In the genomic region with DNA sequence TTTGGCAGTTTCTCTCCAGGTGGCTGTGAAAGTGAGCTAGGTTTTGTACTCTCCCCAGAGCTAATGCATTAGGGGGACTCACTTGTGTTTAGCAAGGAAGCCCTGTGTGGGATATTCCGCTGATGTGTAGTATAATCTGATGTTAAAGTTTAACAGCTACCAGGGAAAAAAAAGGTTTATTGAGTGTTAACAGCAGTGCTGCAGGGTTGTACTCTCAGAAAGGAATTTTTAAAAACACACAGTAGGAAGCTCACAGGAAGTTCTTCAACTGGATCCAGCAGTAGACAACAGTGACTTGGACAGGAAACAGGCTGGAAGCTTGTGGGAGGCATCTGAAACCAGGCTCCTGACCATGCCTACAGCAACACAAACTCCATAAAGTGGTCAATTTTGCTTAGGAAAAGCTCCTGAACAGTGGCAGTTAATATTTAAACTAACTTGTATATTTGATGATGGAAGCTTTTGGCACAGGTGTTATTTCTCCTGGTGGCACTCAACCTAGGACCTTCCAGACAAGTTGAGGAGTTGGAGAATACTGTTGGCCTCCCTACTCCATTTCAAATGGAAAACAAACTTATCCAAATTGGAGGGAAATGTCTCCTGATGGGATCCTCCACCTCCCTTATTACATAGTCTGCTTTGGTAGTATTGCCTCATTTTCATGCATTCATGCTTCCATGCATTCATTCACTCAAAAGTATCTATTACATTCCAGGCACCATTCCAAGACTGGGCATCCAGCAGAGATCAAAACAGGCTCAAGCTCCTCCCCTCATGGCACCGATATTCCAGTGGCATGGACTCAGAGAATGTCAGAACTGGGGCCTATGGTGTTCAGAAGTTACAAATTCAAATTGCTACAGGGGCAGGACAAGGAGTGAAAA, we compare ENCODE assay signal across 17 cellular contexts. TPM values are rescaled to one million over a fixed set of nuclear protein-coding genes. Genes with fewer than 3 reads are reported as not detected.
A peak's percentile ranks its signal among the peaks of the same experiment; 100 is the strongest.
DNase-seq lines count a peak whose midpoint lies in the region; ATAC-seq and TF ChIP-seq lines count a peak whose summit lies in the region.
"Had no signal": no experiment of that assay in that cellular context is flagged by ENCODE, and none has a peak within 500 bp of the region (broad histone marks: within the 10 kb centered on the region; RNA-seq: fewer than 3 reads in every experiment).

No MANE protein-coding gene starts in this region.

- H2AFZ ChIP-seq in GM23338: peak overlapping the region; percentile 2; the same call in 1 of the 2 replicates

- H3K9me3 Mint-ChIP-seq in GM23338: no peaks in the 10 kb centered on the region

- ATAC-seq in GM23338 (no peak), GM19395 (IDR thresholded peaks at IDR 0.05; ENCODE audit: unreplicated experiment) (no peak), HG02970 (IDR thresholded peaks at IDR 0.05; ENCODE audit: low FRiP score, unreplicated experiment) (no peak)
- ATAC-seq: heart right ventricle had no signal

- H4K20me1 ChIP-seq in GM23338 (replicated peaks; ENCODE audit: insufficient read depth): no peaks in the 10 kb centered on the region

- no peaks in the 10 kb centered on the region for H3K79me2 ChIP-seq in GM23338 (replicated peaks; ENCODE audit: insufficient read depth)

- no peaks in the 10 kb centered on the region for H3K36me3 Mint-ChIP-seq in GM23338 (ENCODE audit: low read depth)

- peaks cover 3% of the 10 kb centered on the region; the same call in 1 of the 2 replicates for H3K27me3 ChIP-seq in GM23338 (ENCODE audit: insufficient read depth)
- H3K27me3 ChIP-seq: upper lobe of left lung had no signal

- in situ Hi-C loops in ACHN (cut with HindIII; ENCODE audit: low pct_ligation_motif_present, low pct_unique_long_range_greater_than_20kb, low sequenced_read_pairs): no loop called here

- H3K4me1 Mint-ChIP-seq in GM23338: peaks cover 7% of the 10 kb centered on the region

- DNase-seq in ACHN (peak; percentile 22), GM23338 (ENCODE audit: low spot score) (no peak), NCI-H345 (lab: John Stamatoyannopoulos, UW) (peak; percentile 62), fibroblast of peridontal ligament (ENCODE audit: extremely low read depth) (peak; percentile 53), HUDEP-2 (lab: John Stamatoyannopoulos, UW; ENCODE audit: unreplicated experiment in 76 of 76) (no peak), RKO (ENCODE audit: low spot score) (no peak)
- DNase-seq: activated effector memory CD4-positive, alpha-beta T cell treated with Interleukin-2 at 50 U/mL for 16 hours; amniotic stem cell; Calu3; heart right ventricle; NCI-H1930; small intestine; stimulated activated naive CD4-positive, alpha-beta T cell; upper lobe of left lung had no signal

- 0 out of 2 replicates have a peak, but pooled peaks cover 7% of the 10 kb centered on the region for H3K4me1 ChIP-seq in GM23338 (ENCODE audit: insufficient read depth)
- H3K4me1 ChIP-seq: heart right ventricle, upper lobe of left lung had no signal

- no peaks in the 10 kb centered on the region for H3K36me3 ChIP-seq in GM23338 (ENCODE audit: insufficient read depth)
- H3K36me3 ChIP-seq: heart right ventricle, upper lobe of left lung had no signal

- no peaks in the 10 kb centered on the region for H3F3A ChIP-seq in GM23338 (replicated peaks; ENCODE audit: low read depth)

- no peak overlapping the region for H3K27ac ChIP-seq in GM23338 (ENCODE audit: low read depth)
- H3K27ac ChIP-seq: heart right ventricle, KMS-11, upper lobe of left lung had no signal

- TF ChIP-seq CTCF in GM23338 (conservative IDR thresholded peaks at IDR 0.05; ENCODE audit: low read depth in 2 of 2): no peak

- no peak overlapping the region for H3K4me3 Mint-ChIP-seq in GM23338

- H3K27me3 Mint-ChIP-seq in GM23338 (ENCODE audit: insufficient read depth, low read depth, poor library complexity): peaks cover 5% of the 10 kb centered on the region

- H3K4me3 ChIP-seq in GM23338: no peak overlapping the region
- H3K4me3 ChIP-seq: heart right ventricle, upper lobe of left lung had no signal

- peaks cover 19% of the 10 kb centered on the region; the same call in 1 of the 2 replicates for H3K9me2 ChIP-seq in GM23338 (ENCODE audit: insufficient read depth)

- H3K27ac Mint-ChIP-seq in GM23338: no peak overlapping the region

- H3K4me2 ChIP-seq in GM23338: no peak overlapping the region
- H3K4me2 ChIP-seq: KMS-11 had no signal

TF ChIP-seq in GM23338, 12 proteins besides CTCF, POLR2A, EP300 and RAD21 (continues in another document):
- TF ChIP-seq CREB1 (CRISPR knock-in tag; IDR thresholded peaks at IDR 0.05; ENCODE audit: low read depth) (no peak), NANOG (IDR thresholded peaks at IDR 0.05; ENCODE audit: borderline replicate concordance) (no peak), EZH2 (IDR thresholded peaks at IDR 0.05; ENCODE audit: low read depth, unreplicated experiment) (no peak), JUNB (IDR thresholded peaks at IDR 0.05; ENCODE audit: unreplicated experiment) (no peak)
- TF ChIP-seq, protein P1, sequence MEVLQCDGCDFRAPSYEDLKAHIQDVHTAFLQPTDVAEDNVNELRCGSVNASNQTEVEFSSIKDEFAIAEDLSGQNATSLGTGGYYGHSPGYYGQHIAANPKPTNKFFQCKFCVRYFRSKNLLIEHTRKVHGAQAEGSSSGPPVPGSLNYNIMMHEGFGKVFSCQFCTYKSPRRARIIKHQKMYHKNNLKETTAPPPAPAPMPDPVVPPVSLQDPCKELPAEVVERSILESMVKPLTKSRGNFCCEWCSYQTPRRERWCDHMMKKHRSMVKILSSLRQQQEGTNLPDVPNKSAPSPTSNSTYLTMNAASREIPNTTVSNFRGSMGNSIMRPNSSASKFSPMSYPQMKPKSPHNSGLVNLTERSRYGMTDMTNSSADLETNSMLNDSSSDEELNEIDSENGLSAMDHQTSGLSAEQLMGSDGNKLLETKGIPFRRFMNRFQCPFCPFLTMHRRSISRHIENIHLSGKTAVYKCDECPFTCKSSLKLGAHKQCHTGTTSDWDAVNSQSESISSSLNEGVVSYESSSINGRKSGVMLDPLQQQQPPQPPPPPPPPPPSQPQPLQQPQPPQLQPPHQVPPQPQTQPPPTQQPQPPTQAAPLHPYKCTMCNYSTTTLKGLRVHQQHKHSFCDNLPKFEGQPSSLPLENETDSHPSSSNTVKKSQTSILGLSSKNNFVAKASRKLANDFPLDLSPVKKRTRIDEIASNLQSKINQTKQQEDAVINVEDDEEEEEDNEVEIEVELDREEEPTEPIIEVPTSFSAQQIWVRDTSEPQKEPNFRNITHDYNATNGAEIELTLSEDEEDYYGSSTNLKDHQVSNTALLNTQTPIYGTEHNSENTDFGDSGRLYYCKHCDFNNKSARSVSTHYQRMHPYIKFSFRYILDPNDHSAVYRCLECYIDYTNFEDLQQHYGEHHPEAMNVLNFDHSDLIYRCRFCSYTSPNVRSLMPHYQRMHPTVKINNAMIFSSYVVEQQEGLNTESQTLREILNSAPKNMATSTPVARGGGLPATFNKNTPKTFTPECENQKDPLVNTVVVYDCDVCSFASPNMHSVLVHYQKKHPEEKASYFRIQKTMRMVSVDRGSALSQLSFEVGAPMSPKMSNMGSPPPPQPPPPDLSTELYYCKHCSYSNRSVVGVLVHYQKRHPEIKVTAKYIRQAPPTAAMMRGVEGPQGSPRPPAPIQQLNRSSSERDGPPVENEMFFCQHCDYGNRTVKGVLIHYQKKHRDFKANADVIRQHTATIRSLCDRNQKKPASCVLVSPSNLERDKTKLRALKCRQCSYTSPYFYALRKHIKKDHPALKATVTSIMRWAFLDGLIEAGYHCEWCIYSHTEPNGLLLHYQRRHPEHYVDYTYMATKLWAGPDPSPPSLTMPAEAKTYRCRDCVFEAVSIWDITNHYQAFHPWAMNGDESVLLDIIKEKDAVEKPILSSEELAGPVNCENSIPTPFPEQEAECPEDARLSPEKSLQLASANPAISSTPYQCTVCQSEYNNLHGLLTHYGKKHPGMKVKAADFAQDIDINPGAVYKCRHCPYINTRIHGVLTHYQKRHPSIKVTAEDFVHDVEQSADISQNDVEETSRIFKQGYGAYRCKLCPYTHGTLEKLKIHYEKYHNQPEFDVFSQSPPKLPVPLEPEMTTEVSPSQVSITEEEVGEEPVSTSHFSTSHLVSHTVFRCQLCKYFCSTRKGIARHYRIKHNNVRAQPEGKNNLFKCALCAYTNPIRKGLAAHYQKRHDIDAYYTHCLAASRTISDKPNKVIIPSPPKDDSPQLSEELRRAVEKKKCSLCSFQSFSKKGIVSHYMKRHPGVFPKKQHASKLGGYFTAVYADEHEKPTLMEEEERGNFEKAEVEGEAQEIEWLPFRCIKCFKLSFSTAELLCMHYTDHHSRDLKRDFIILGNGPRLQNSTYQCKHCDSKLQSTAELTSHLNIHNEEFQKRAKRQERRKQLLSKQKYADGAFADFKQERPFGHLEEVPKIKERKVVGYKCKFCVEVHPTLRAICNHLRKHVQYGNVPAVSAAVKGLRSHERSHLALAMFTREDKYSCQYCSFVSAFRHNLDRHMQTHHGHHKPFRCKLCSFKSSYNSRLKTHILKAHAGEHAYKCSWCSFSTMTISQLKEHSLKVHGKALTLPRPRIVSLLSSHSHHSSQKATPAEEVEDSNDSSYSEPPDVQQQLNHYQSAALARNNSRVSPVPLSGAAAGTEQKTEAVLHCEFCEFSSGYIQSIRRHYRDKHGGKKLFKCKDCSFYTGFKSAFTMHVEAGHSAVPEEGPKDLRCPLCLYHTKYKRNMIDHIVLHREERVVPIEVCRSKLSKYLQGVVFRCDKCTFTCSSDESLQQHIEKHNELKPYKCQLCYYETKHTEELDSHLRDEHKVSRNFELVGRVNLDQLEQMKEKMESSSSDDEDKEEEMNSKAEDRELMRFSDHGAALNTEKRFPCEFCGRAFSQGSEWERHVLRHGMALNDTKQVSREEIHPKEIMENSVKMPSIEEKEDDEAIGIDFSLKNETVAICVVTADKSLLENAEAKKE (CRISPR knock-in tag; IDR thresholded peaks at IDR 0.05): no peak

RNA-seq across cellular contexts. Expression of a gene that starts 54.7 kb away (rescaled TPM):
- 0.12 and 0.42 TPM in 2 replicates for total RNA-seq in GM23338 (2014; rRNA removed; shearing (Covaris generic))
- polyA plus RNA-seq in GM23338 (2016; fragmentation: Nextera tagmentation; extraction: Ambion mirVana): 0.23 TPM in 1 of 2 replicates, not detected in the other

Comparison
In these comparisons a context has a peak if more than half of its experiments do, and no peak if none do; other contexts are left out.
1. DNase-seq: peak in ACHN (single experiment), NCI-H345 (single experiment) and fibroblast of peridontal ligament (single experiment); none in GM23338 (single experiment), HUDEP-2 (0 of 76) and RKO (single experiment).